In the genomic region with DNA sequence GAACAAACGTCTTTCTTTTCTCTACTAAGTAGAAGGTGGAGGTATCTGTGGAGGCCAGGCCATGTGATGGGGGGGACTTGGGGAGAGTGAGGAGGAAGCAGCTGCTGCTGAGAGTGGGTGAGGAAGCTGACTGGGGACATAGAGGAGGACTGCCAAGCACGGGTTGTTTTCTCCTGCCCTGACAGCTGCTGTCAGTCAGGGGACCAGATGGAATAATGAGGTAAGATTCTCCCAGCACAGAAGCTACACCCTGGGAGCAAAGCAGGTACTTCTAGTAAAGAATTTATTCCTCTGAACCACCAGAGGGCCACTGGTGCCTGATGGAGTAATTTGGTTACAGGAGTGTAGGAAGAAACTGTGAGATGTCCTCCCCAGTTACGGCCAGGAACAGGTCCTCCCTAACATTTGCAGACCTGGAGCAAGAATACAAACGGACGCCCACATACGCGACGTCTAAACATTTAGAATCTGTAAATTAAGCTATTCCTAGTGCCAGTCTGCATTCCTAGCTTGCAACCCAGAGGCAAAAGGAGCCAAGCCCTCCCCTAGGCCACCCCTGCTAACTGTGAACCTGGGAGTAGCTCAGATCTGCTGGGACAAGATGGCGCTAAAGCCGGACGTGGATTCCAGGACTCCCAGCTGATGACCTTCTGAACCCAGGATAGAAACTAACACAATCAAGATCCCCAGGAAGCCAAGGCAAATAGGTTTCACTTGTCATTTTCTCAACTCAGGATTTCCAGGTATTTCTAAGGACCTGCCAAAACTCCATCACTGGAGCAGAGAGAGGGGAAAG, we compare ENCODE assay signal across 1 cellular context.
TF ChIP-seq lines count a peak whose summit lies in the region.

No MANE protein-coding gene starts in this region.

TF ChIP-seq in GM12878, 131 proteins besides CTCF, POLR2A, EP300 and RAD21:
- 0 out of 2 replicates have a peak, but pooled peaks have one; percentile 8 for TF ChIP-seq NFIC (IDR thresholded peaks at IDR 0.05; ENCODE audit: low read depth, low read length)
- TF ChIP-seq FOS (IDR thresholded peaks at IDR 0.05; ENCODE audit: borderline replicate concordance, extremely low read depth, insufficient read length), result no peak
- no peak for TF ChIP-seq HCFC1 (IDR thresholded peaks at IDR 0.05; ENCODE audit: low read length)
